Comparison of ENCODE assay signal across 1 cellular context in genomic region chr13:96033220-96034015, GRCh38.
TF ChIP-seq lines count a peak whose summit lies in the region.

No MANE protein-coding gene starts in this region.

TF ChIP-seq in H1, 55 proteins besides CTCF, POLR2A, EP300 and RAD21:
- TF ChIP-seq EGR1 (IDR thresholded peaks at IDR 0.05; ENCODE audit: borderline replicate concordance, low read depth, low read length) (no peak), RFX5 (IDR thresholded peaks at IDR 0.05; ENCODE audit: borderline replicate concordance, low read depth, low read length) (no peak), GABPA (IDR thresholded peaks at IDR 0.05; ENCODE audit: borderline replicate concordance, insufficient read depth, low read length) (no peak), E2F6 (IDR thresholded peaks at IDR 0.05) (no peak), JUN (IDR thresholded peaks at IDR 0.05; ENCODE audit: low read depth, low read length) (no peak)
